2 cellular contexts compared by ENCODE assay signal in the genomic region with DNA sequence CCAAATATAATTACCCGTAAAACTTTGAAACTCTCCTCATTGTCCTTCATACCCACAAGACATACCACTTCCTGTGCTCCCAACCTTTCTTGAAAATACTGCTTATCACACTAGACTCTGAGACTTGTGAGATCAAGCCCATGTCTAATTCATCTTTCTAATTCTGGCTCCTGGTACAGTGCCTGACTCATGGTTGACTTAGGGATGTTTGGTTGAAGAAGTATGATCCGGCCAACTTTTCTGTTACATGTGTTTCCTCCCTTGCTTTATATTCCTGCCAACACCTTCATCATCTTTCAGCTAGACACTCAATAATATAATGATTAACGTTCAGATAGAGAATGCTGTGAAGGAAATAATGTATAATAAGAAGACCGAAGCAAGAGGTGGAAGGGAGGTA.
TF ChIP-seq lines count a peak whose summit lies in the region.

No MANE protein-coding gene starts in this region.

TF ChIP-seq in A549, 52 proteins besides CTCF, POLR2A, EP300 and RAD21:
- TF ChIP-seq KDM1A (IDR thresholded peaks at IDR 0.05; ENCODE audit: low read depth) (no peak), TFCP2L1 (CRISPR knock-in tag; IDR thresholded peaks at IDR 0.05) (no peak), HOXB13 (CRISPR knock-in tag; IDR thresholded peaks at IDR 0.05; ENCODE audit: low read depth) (no peak), MYC (IDR thresholded peaks at IDR 0.05; ENCODE audit: borderline replicate concordance, low read length) (no peak), SREBF2 (IDR thresholded peaks at IDR 0.05) (no peak), HEYL (CRISPR knock-in tag; IDR thresholded peaks at IDR 0.05) (no peak), RARB (CRISPR knock-in tag; IDR thresholded peaks at IDR 0.05) (no peak), HDAC2 (IDR thresholded peaks at IDR 0.05) (no peak), SMC3 (IDR thresholded peaks at IDR 0.05) (no peak), TP53 (CRISPR knock-in tag; IDR thresholded peaks at IDR 0.05) (no peak), CBX2 (IDR thresholded peaks at IDR 0.05; ENCODE audit: borderline replicate concordance, low read depth) (no peak), FOSB (CRISPR knock-in tag; IDR thresholded peaks at IDR 0.05) (no peak), JUN (IDR thresholded peaks at IDR 0.05) (no peak), FOSL2 (IDR thresholded peaks at IDR 0.05) (no peak), FOSL2 (CRISPR knock-in tag; IDR thresholded peaks at IDR 0.05) (no peak), RFX5 (IDR thresholded peaks at IDR 0.05) (no peak)
- TF ChIP-seq, protein P1, sequence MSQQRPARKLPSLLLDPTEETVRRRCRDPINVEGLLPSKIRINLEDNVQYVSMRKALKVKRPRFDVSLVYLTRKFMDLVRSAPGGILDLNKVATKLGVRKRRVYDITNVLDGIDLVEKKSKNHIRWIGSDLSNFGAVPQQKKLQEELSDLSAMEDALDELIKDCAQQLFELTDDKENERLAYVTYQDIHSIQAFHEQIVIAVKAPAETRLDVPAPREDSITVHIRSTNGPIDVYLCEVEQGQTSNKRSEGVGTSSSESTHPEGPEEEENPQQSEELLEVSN (IDR thresholded peaks at IDR 0.05; ENCODE audit: borderline replicate concordance, low read depth): no peak
TF ChIP-seq in A549: peak in this region for 0.

TF ChIP-seq in K562, 482 proteins besides CTCF, POLR2A, EP300 and RAD21:
- TF ChIP-seq ZNF3 (CRISPR knock-in tag; IDR thresholded peaks at IDR 0.05) (0 out of 2 replicates have a peak, but pooled peaks have one; percentile 67), RBM25 (IDR thresholded peaks at IDR 0.05; ENCODE audit: low read depth, low read length, severe bottlenecking) (peak; percentile 73), ZEB2 (IDR thresholded peaks at IDR 0.05) (no peak)
TF ChIP-seq in K562: peak in this region for 2.
